In the genomic region with DNA sequence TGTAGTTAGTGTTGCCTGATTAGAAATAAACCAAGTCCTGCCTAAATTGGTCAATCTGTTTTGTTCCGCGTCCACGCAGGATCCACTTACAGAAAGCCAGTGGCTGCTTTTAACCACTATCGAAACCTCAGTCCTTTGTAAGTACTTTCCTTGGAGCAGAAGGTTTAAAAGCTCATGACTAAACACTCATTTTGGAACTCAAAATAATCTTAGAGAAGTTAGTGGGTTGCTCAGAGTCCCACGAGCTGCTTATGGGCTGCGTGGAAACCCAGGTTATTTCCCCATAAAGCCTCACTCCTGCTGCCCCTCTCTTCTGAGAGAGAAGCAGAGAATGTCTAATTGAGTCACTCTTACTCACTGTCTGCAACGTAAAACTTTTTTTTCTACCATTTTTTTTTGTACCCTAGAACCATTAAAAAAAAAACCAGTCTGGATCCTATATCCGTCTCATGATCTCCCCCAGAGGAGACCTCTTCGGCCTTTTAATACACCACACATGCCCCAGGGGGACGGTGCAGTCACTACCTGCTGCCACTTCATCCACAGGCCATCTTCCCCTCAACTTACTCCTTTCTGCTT, we compare ENCODE assay signal across 9 cellular contexts. TPM values are rescaled to one million over a fixed set of nuclear protein-coding genes. Genes with fewer than 3 reads are reported as not detected.
DNase-seq lines count a peak whose midpoint lies in the region; ATAC-seq and TF ChIP-seq lines count a peak whose summit lies in the region.
"Had no signal": no experiment of that assay in that cellular context is flagged by ENCODE, and none has a peak within 500 bp of the region (broad histone marks: within the 10 kb centered on the region; RNA-seq: fewer than 3 reads in every experiment).

No MANE protein-coding gene starts in this region.

- H3K4me3 ChIP-seq in CD8-positive, alpha-beta T cell (ENCODE audit: low read depth, low read length): no peak overlapping the region

- no peak for TF ChIP-seq CTCF in RWPE1 (conservative IDR thresholded peaks at IDR 0.05; ENCODE audit: low read depth)
- TF ChIP-seq CTCF in CD8-positive, alpha-beta T cell (IDR thresholded peaks at IDR 0.05): no peak

- H3K4me1 ChIP-seq in CD8-positive, alpha-beta T cell (ENCODE audit: insufficient read depth, low read length): no peaks in the 10 kb centered on the region

- no peaks in the 10 kb centered on the region for H3K9me3 Mint-ChIP-seq in naive B cell
- no peaks in the 10 kb centered on the region for H3K9me3 Mint-ChIP-seq in CD8-positive, alpha-beta T cell

- H3K27me3 Mint-ChIP-seq in naive B cell: no peaks in the 10 kb centered on the region
- H3K27me3 Mint-ChIP-seq in CD8-positive, alpha-beta T cell (ENCODE audit: low read depth): peaks cover 16% of the 10 kb centered on the region

- peaks cover 67 to 96% (median 78%) of the 10 kb centered on the region in 3 donors for H3K4me1 Mint-ChIP-seq in naive B cell
- H3K4me1 Mint-ChIP-seq in CD8-positive, alpha-beta T cell (ENCODE audit: low read depth): no peaks in the 10 kb centered on the region

- intact Hi-C loops in CD8-positive, alpha-beta T cell (cut with DNase I, micrococcal nuclease): no loop called here

- H3K9me3 ChIP-seq in CD8-positive, alpha-beta T cell (ENCODE audit: low read length): no peaks in the 10 kb centered on the region

- DNase-seq in MV-4-11 (lab: John Stamatoyannopoulos, UW): peak; percentile 86
- no peak for DNase-seq in naive B cell
- DNase-seq in RWPE1 (ENCODE audit: low spot score): no peak
- no peak for DNase-seq in CD8-positive, alpha-beta T cell
- no peak for DNase-seq in NCI-H1048 (lab: John Stamatoyannopoulos, UW)
- no peak for DNase-seq in stimulated activated CD4-positive, alpha-beta T cell treated with anti-CD3 and anti-CD28 coated beads, Interleukin-4, amount 100 ng/mL, for 24 hours
- DNase-seq: kidney glomerular epithelial cell had no signal

- CTCF ChIA-PET in RWPE1 (lab: Yijun Ruan, JAX): interaction anchor here (0.6 to 0.7 kb wide), 3 partner anchors 9 to 619 kb away, joined by 3 read pairs; no protein-coding TSS in a partner anchor
- CTCF ChIA-PET in CD8-positive, alpha-beta T cell (lab: Charles Lee): no interaction called here

- H3K36me3 ChIP-seq in CD8-positive, alpha-beta T cell (ENCODE audit: insufficient read depth, low read length): no peaks in the 10 kb centered on the region

- H3K27me3 ChIP-seq in CD8-positive, alpha-beta T cell (ENCODE audit: insufficient read depth, low read length): no peaks in the 10 kb centered on the region

- POLR2A ChIA-PET in RWPE1 (lab: Yijun Ruan, JAX; ENCODE audit: low non-redundant PET): no interaction called here
- POLR2A ChIA-PET in CD8-positive, alpha-beta T cell (lab: Charles Lee): no interaction called here

- H3K27ac ChIP-seq in RWPE1: no peak overlapping the region
- no peak overlapping the region for H3K27ac ChIP-seq in CD8-positive, alpha-beta T cell (ENCODE audit: low read depth, low read length)

- peak overlapping the region; percentile 39 to 85 (median 64) for H3K27ac Mint-ChIP-seq in naive B cell
- no peak overlapping the region for H3K27ac Mint-ChIP-seq in CD8-positive, alpha-beta T cell

- ATAC-seq in GM18517 (IDR thresholded peaks at IDR 0.05; ENCODE audit: unreplicated experiment): peak; percentile 51
- peak; percentile 63 for ATAC-seq in HG02571 (IDR thresholded peaks at IDR 0.05; ENCODE audit: unreplicated experiment)
- ATAC-seq in naive B cell (ENCODE audit: low read depth in 2 of 2): peak; percentile 70 to 71
- no peak for ATAC-seq in CD8-positive, alpha-beta T cell

- peak overlapping the region in 5 of 8 donors; percentile 5 to 65 (median 34) for H3K4me3 Mint-ChIP-seq in naive B cell
- H3K4me3 Mint-ChIP-seq in CD8-positive, alpha-beta T cell: no peak overlapping the region

- H3K36me3 Mint-ChIP-seq in naive B cell: peaks cover 2 to 6% of the 10 kb centered on the region in 2 donors
- no peaks in the 10 kb centered on the region for H3K36me3 Mint-ChIP-seq in CD8-positive, alpha-beta T cell

RNA-seq across cellular contexts. Expression of gene BASP1, which starts 7.5 kb away (rescaled TPM):
- 100 to 1,000 TPM in 2 of 6 donors, 10 to 100 TPM in 4; 64.4 to 149 (median 82.2) TPM for polyA plus RNA-seq in naive B cell (ENCODE audit: low read depth in 6 of 6)
- under 1 TPM; 0.22 to 0.43 TPM for total RNA-seq in CD8-positive, alpha-beta T cell
